Comparison of ENCODE assay signal across 9 cellular contexts in the genomic region with DNA sequence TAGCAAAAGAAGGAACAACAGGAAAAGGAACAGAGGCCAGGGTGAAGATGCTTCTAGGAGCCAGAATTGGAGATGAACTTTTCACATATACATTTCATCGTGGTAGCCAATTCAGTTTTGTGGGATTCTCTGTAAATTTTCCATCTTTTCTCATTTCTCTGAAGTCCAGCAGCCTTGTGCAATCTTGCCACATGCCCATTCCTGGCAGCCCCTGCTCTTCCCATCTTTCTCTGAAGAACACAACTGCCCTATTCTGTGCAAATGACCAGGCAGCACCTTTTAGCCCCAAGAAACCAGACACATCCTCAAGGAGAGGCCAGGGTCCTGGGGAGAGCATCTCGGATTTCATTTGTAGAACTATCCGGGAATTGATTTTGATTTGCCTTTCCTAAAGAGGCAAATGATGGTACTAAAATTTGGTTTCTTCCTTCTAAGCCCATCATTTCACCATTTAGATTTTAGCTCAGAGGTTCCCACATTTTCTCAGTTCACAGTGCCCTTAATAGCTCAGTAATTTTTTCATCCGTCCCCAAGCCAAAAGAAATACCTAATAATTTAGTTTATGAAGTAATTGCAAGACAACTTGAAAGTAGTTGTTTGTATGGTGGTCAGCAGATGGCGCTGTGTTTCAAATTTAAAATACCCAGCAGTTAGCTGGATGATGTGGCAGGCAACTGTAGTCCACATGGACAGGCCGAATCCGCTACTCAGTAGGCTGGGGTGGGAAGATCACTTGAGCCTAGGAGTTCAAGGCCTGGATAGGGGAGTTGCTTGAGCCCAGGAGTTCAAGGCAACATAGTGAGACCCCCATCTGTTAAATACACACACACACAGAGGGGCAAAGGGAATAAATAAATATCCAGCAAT.
DNase-seq lines count a peak whose midpoint lies in the region; ATAC-seq and TF ChIP-seq lines count a peak whose summit lies in the region.
"Had no signal": no experiment of that assay in that cellular context is flagged by ENCODE, and none has a peak within 500 bp of the region (broad histone marks: within the 10 kb centered on the region; RNA-seq: fewer than 3 reads in every experiment).

No MANE protein-coding gene starts in this region.

- peaks cover 19 to 22% of the 10 kb centered on the region in 2 donors for H3K36me3 Mint-ChIP-seq in naive B cell
- H3K36me3 Mint-ChIP-seq in stimulated activated naive CD8-positive, alpha-beta T cell treated with anti-CD3 and anti-CD28 coated beads, Interleukin-15, Interleukin-2, amounts not matched to agents 100 ng/mL and 50 ng/mL, for 24 hours (ENCODE audit: low read depth): peaks cover 55% of the 10 kb centered on the region

- no peak overlapping the region for H3K4me3 Mint-ChIP-seq in naive B cell
- H3K4me3 Mint-ChIP-seq in stimulated activated naive CD8-positive, alpha-beta T cell treated with anti-CD3 and anti-CD28 coated beads, Interleukin-15, Interleukin-2, amounts not matched to agents 100 ng/mL and 50 ng/mL, for 24 hours: no peak overlapping the region
- H3K4me3 Mint-ChIP-seq: dendritic cell treated with granulocyte-macrophage colony-stimulating factor and Interleukin-4, amounts not matched to agents 40 ng/mL and 50 ng/mL, for 4 days had no signal

- peak overlapping the region in 2 of 6 donors; percentile 34 to 38 for H3K27ac Mint-ChIP-seq in naive B cell
- H3K27ac Mint-ChIP-seq in stimulated activated naive CD8-positive, alpha-beta T cell treated with anti-CD3 and anti-CD28 coated beads, Interleukin-15, Interleukin-2, amounts not matched to agents 100 ng/mL and 50 ng/mL, for 24 hours: peak overlapping the region; percentile 83

- no peaks in the 10 kb centered on the region for H3K9me3 Mint-ChIP-seq in naive B cell
- H3K9me3 Mint-ChIP-seq in stimulated activated naive CD8-positive, alpha-beta T cell treated with anti-CD3 and anti-CD28 coated beads, Interleukin-15, Interleukin-2, amounts not matched to agents 100 ng/mL and 50 ng/mL, for 24 hours: no peaks in the 10 kb centered on the region
- H3K9me3 Mint-ChIP-seq: dendritic cell treated with granulocyte-macrophage colony-stimulating factor and Interleukin-4, amounts not matched to agents 40 ng/mL and 50 ng/mL, for 4 days had no signal

- DNase-seq in DMS53 treated with DMSO at 0.1 percent for 48 hours (lab: John Stamatoyannopoulos, UW; ENCODE audit: unreplicated experiment): peak; percentile 28
- peak; percentile 87 for DNase-seq in NCI-H82 (lab: John Stamatoyannopoulos, UW)
- peak; percentile 23 for DNase-seq in activated CD8-positive, alpha-beta memory T cell treated with anti-CD3 and anti-CD28 coated beads, Interleukin-2, amount 50 U/mL, for 24 hours (ENCODE audit: extremely low read depth)
- peak; percentile 22 for DNase-seq in epithelial cell of proximal tubule (ENCODE audit: low read depth)
- DNase-seq in naive B cell: peak; percentile 18

- ATAC-seq in HG03342 (IDR thresholded peaks at IDR 0.05; ENCODE audit: unreplicated experiment): peak; percentile 63
- no peak for ATAC-seq in naive B cell (ENCODE audit: low read depth in 2 of 2)
- no peak for ATAC-seq in GM18858 (IDR thresholded peaks at IDR 0.05; ENCODE audit: unreplicated experiment)

- no peaks in the 10 kb centered on the region for H3K27me3 Mint-ChIP-seq in naive B cell
- H3K27me3 Mint-ChIP-seq in stimulated activated naive CD8-positive, alpha-beta T cell treated with anti-CD3 and anti-CD28 coated beads, Interleukin-15, Interleukin-2, amounts not matched to agents 100 ng/mL and 50 ng/mL, for 24 hours: no peaks in the 10 kb centered on the region
- H3K27me3 Mint-ChIP-seq: dendritic cell treated with granulocyte-macrophage colony-stimulating factor and Interleukin-4, amounts not matched to agents 40 ng/mL and 50 ng/mL, for 4 days had no signal

- H3K4me1 Mint-ChIP-seq in naive B cell: no peaks in the 10 kb centered on the region
- peaks cover 23% of the 10 kb centered on the region for H3K4me1 Mint-ChIP-seq in stimulated activated naive CD8-positive, alpha-beta T cell treated with anti-CD3 and anti-CD28 coated beads, Interleukin-15, Interleukin-2, amounts not matched to agents 100 ng/mL and 50 ng/mL, for 24 hours (ENCODE audit: low read depth)

- H3K4me3 ChIP-seq in epithelial cell of proximal tubule (ENCODE audit: low read depth, low read length): no peak overlapping the region

- TF ChIP-seq CTCF in epithelial cell of proximal tubule (conservative IDR thresholded peaks at IDR 0.05; ENCODE audit: low read depth, low read length): peak; percentile 69

Comparison
In these comparisons a context has a peak if more than half of its experiments do, and no peak if none do; other contexts are left out.
1. DNase-seq: peak in every context shown above with its lines; median percentile 87 in NCI-H82; 28 in DMS53 treated with DMSO at 0.1 percent for 48 hours; 23 in activated CD8-positive, alpha-beta memory T cell treated with anti-CD3 and anti-CD28 coated beads, Interleukin-2, amount 50 U/mL, for 24 hours; 22 in epithelial cell of proximal tubule; 18 in naive B cell.